Comparison of ENCODE assay signal across 23 cellular contexts in genomic region chr5:118224546-118224945, GRCh38.
DNase-seq lines count a peak whose midpoint lies in the region; ATAC-seq and TF ChIP-seq lines count a peak whose summit lies in the region.
"Had no signal": no experiment of that assay in that cellular context is flagged by ENCODE, and none has a peak within 500 bp of the region (broad histone marks: within the 10 kb centered on the region; RNA-seq: fewer than 3 reads in every experiment).

No MANE protein-coding gene starts in this region.

- BruUV-seq in mammary epithelial cell (replicated peaks; lab: Mats Ljungman, UMichigan): no TSS peak
- no TSS peak for BruUV-seq in MCF 10A (replicated peaks; lab: Mats Ljungman, UMichigan)

- in situ Hi-C loops in mammary epithelial cell (cut with MboI; ENCODE audit: low sequenced_read_pairs in 2 of 2): no loop called here

- ATAC-seq in GM18870 (IDR thresholded peaks at IDR 0.05; ENCODE audit: unreplicated experiment): no peak
- ATAC-seq: right lobe of liver had no signal

- H3K4me3 Mint-ChIP-seq in MCF 10A (ENCODE audit: unreplicated experiment) (no peak overlapping the region), progenitor cell of endocrine pancreas (ENCODE audit: low read depth) (no peak overlapping the region)
- H3K4me3 Mint-ChIP-seq: activated CD4-positive, alpha-beta T cell treated with anti-CD3 and anti-CD28 coated beads, Interleukin-2, amount 10 ng/mL, durations not matched to agents 7 days and 5 days; CD4-positive, CD25-positive, alpha-beta regulatory T cell; central memory CD8-positive, alpha-beta T cell; naive B cell had no signal

- H3K4me1 ChIP-seq in mammary epithelial cell (ENCODE audit: insufficient read depth, low read length): no peaks in the 10 kb centered on the region
- H3K4me1 ChIP-seq: esophagus muscularis mucosa, right lobe of liver, thyroid gland had no signal

- intact Hi-C loops in mammary epithelial cell (cut with micrococcal nuclease) (no loop called here), MCF 10A (cut with micrococcal nuclease) (no loop called here)

- CTCF ChIA-PET in mammary epithelial cell (lab: Charles Lee; ENCODE audit: low non-redundant PET): no interaction called here
- CTCF ChIA-PET in MCF 10A (lab: Yijun Ruan, JAX): interaction anchor here (1.3 kb wide), 1 partner anchor 11 kb away, joined by 3 read pairs; no protein-coding TSS in a partner anchor
- CTCF ChIA-PET in RWPE1 (lab: Yijun Ruan, JAX): no interaction called here

- H3K27ac ChIP-seq in mammary epithelial cell (ENCODE audit: insufficient read depth, low read depth, low read length) (no peak overlapping the region), RWPE1 (no peak overlapping the region)
- H3K27ac ChIP-seq: 22Rv1, esophagus muscularis mucosa, right lobe of liver, thyroid gland had no signal

- H3K27ac Mint-ChIP-seq in MCF 10A (ENCODE audit: low read depth, unreplicated experiment) (no peak overlapping the region), progenitor cell of endocrine pancreas (no peak overlapping the region)
- H3K27ac Mint-ChIP-seq: activated CD4-positive, alpha-beta T cell treated with anti-CD3 and anti-CD28 coated beads, Interleukin-2, amount 10 ng/mL, durations not matched to agents 7 days and 5 days; CD4-positive, CD25-positive, alpha-beta regulatory T cell; naive B cell had no signal

- no peaks in the 10 kb centered on the region for H3K36me3 ChIP-seq in mammary epithelial cell (ENCODE audit: insufficient read depth, low read length)
- H3K36me3 ChIP-seq: esophagus muscularis mucosa, right lobe of liver, thyroid gland had no signal

- no peaks in the 10 kb centered on the region for H3K36me3 Mint-ChIP-seq in MCF 10A (ENCODE audit: insufficient read depth, unreplicated experiment)
- H3K36me3 Mint-ChIP-seq in progenitor cell of endocrine pancreas (ENCODE audit: insufficient read depth): no peaks in the 10 kb centered on the region
- H3K36me3 Mint-ChIP-seq: CD4-positive, CD25-positive, alpha-beta regulatory T cell; naive B cell had no signal

- H3K9me3 Mint-ChIP-seq in MCF 10A (ENCODE audit: unreplicated experiment) (no peaks in the 10 kb centered on the region), progenitor cell of endocrine pancreas (ENCODE audit: low read depth) (no peaks in the 10 kb centered on the region)
- H3K9me3 Mint-ChIP-seq: activated CD4-positive, alpha-beta T cell treated with anti-CD3 and anti-CD28 coated beads, Interleukin-2, amount 10 ng/mL, durations not matched to agents 7 days and 5 days had no signal

- no peaks in the 10 kb centered on the region for H4K20me1 ChIP-seq in mammary epithelial cell (ENCODE audit: insufficient read depth, low read length)

- H3K27me3 Mint-ChIP-seq in MCF 10A (ENCODE audit: insufficient read depth, unreplicated experiment) (no peaks in the 10 kb centered on the region), progenitor cell of endocrine pancreas (no peaks in the 10 kb centered on the region)
- H3K27me3 Mint-ChIP-seq: activated CD4-positive, alpha-beta T cell treated with anti-CD3 and anti-CD28 coated beads, Interleukin-2, amount 10 ng/mL, durations not matched to agents 7 days and 5 days; CD4-positive, CD25-positive, alpha-beta regulatory T cell; central memory CD8-positive, alpha-beta T cell; naive B cell had no signal

- no peak overlapping the region for H3K4me3 ChIP-seq in mammary epithelial cell (replicated peaks in 1 of 3; ENCODE audit: insufficient read depth in 1 of 3, low read depth in 2 of 3, low read length in 3 of 3)
- H3K4me3 ChIP-seq: esophagus muscularis mucosa, right lobe of liver, thyroid gland had no signal

- POLR2A ChIA-PET in MCF 10A (lab: Yijun Ruan, JAX) (no interaction called here), RWPE1 (lab: Yijun Ruan, JAX; ENCODE audit: low non-redundant PET) (interaction anchor here (0.6 kb wide), 1 partner anchor 46 kb away, joined by 9 read pairs; no protein-coding TSS in a partner anchor)

- H3K4me1 Mint-ChIP-seq in MCF 10A (ENCODE audit: insufficient read depth, unreplicated experiment) (no peaks in the 10 kb centered on the region), progenitor cell of endocrine pancreas (ENCODE audit: low read depth) (no peaks in the 10 kb centered on the region)
- H3K4me1 Mint-ChIP-seq: activated CD4-positive, alpha-beta T cell treated with anti-CD3 and anti-CD28 coated beads, Interleukin-2, amount 10 ng/mL, durations not matched to agents 7 days and 5 days; CD4-positive, CD25-positive, alpha-beta regulatory T cell; central memory CD8-positive, alpha-beta T cell; naive B cell had no signal

- H3K79me2 ChIP-seq in mammary epithelial cell (ENCODE audit: insufficient read depth, low read length): no peaks in the 10 kb centered on the region

- dilution Hi-C loops in mammary epithelial cell (cut with HindIII; ENCODE audit: low sequenced_read_pairs): no loop called here

- no peak for TF ChIP-seq CTCF in mammary epithelial cell (conservative IDR thresholded peaks at IDR 0.05 in 1 of 2, IDR thresholded peaks at IDR 0.05 in 1 of 2; ENCODE audit: extremely low read depth in 1 of 2, insufficient read depth in 1 of 2, low read depth in 1 of 2, low read length in 2 of 2)
- no peak for TF ChIP-seq CTCF in MCF 10A (IDR thresholded peaks at IDR 0.05; ENCODE audit: unreplicated experiment)
- TF ChIP-seq CTCF in RWPE1 (conservative IDR thresholded peaks at IDR 0.05; ENCODE audit: low read depth): no peak
- no peak for TF ChIP-seq CTCF in progenitor cell of endocrine pancreas (IDR thresholded peaks at IDR 0.05; ENCODE audit: unreplicated experiment)

- WGBS in mammary epithelial cell (ENCODE audit: low coverage, missing lambda C conversion rate): 80% methylated on average over 3 of the region's 3 CpGs

- H3K27me3 ChIP-seq in mammary epithelial cell (ENCODE audit: insufficient read depth, low read length): no peaks in the 10 kb centered on the region
- H3K27me3 ChIP-seq: esophagus muscularis mucosa, right lobe of liver, thyroid gland had no signal

- no peak overlapping the region for H3K4me2 ChIP-seq in mammary epithelial cell (ENCODE audit: insufficient read depth, low read depth, low read length)

- H3K9me3 ChIP-seq in mammary epithelial cell (replicated peaks; ENCODE audit: insufficient read depth, low read length): no peaks in the 10 kb centered on the region
- H3K9me3 ChIP-seq: esophagus muscularis mucosa, right lobe of liver, thyroid gland had no signal

- DNase-seq in mammary epithelial cell (peak; percentile 11), MCF 10A (ENCODE audit: unreplicated experiment) (no peak), amniotic stem cell (lab: John Stamatoyannopoulos, UW) (peak; percentile 6), foreskin melanocyte (peak; percentile 80), RWPE1 (ENCODE audit: low spot score) (no peak), progenitor cell of endocrine pancreas (ENCODE audit: low spot score, unreplicated experiment) (no peak), T-helper 1 cell (no peak)
- DNase-seq: activated CD4-positive, alpha-beta T cell treated with anti-CD3 and anti-CD28 coated beads, Interleukin-2, amount 10 ng/mL, durations not matched to agents 7 days and 5 days; activated effector memory CD4-positive, alpha-beta T cell treated with Interleukin-2 at 50 U/mL for 16 hours; CD4-positive, CD25-positive, alpha-beta regulatory T cell; DMS153; effector CD4-positive, alpha-beta T cell; Karpas-422; naive B cell; NCI-H1105 treated with DMSO at 0.1 percent for 48 hours; NCI-H510A treated with DMSO at 0.1 percent for 48 hours; right lobe of liver; stimulated activated naive CD4-positive, alpha-beta T cell; thyroid gland had no signal

- H2AFZ ChIP-seq in mammary epithelial cell (ENCODE audit: low read depth, low read length): no peak overlapping the region

- no peak overlapping the region for H3K9ac ChIP-seq in mammary epithelial cell (ENCODE audit: insufficient read depth, low read length)

Comparison
In these comparisons a context has a peak if more than half of its experiments do, and no peak if none do; other contexts are left out.
1. DNase-seq: peak in mammary epithelial cell (single experiment), amniotic stem cell (single experiment) and foreskin melanocyte (single experiment); none in MCF 10A (single experiment), RWPE1 (single experiment), progenitor cell of endocrine pancreas (single experiment) and T-helper 1 cell (0 of 5).